ENCODE assay signal across 1 cellular context in the genomic region with DNA sequence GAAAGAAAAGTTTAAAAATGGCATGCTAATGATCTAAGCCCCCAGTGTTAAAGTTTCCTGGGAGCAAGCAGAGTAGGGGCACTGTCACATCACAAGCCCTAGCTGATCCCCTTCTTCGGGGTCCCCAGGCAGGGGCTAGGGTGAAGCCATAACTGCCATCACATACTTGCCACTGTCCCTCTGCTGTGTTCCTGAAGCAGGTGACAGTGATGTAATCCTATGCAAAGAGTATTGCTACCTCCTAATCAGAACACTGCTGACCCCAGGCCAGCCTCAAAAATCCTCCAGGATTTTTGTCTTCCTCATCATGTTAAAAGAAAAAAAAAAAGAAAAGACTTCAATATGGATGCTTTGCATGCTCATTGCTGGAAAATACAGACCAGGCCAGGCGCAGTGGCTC.
TF ChIP-seq lines count a peak whose summit lies in the region.

No MANE protein-coding gene starts in this region.

TF ChIP-seq in GM23338, 12 proteins besides CTCF, POLR2A, EP300 and RAD21 (continued from another document):
- TF ChIP-seq, protein P1, sequence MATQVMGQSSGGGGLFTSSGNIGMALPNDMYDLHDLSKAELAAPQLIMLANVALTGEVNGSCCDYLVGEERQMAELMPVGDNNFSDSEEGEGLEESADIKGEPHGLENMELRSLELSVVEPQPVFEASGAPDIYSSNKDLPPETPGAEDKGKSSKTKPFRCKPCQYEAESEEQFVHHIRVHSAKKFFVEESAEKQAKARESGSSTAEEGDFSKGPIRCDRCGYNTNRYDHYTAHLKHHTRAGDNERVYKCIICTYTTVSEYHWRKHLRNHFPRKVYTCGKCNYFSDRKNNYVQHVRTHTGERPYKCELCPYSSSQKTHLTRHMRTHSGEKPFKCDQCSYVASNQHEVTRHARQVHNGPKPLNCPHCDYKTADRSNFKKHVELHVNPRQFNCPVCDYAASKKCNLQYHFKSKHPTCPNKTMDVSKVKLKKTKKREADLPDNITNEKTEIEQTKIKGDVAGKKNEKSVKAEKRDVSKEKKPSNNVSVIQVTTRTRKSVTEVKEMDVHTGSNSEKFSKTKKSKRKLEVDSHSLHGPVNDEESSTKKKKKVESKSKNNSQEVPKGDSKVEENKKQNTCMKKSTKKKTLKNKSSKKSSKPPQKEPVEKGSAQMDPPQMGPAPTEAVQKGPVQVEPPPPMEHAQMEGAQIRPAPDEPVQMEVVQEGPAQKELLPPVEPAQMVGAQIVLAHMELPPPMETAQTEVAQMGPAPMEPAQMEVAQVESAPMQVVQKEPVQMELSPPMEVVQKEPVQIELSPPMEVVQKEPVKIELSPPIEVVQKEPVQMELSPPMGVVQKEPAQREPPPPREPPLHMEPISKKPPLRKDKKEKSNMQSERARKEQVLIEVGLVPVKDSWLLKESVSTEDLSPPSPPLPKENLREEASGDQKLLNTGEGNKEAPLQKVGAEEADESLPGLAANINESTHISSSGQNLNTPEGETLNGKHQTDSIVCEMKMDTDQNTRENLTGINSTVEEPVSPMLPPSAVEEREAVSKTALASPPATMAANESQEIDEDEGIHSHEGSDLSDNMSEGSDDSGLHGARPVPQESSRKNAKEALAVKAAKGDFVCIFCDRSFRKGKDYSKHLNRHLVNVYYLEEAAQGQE (IDR thresholded peaks at IDR 0.05; ENCODE audit: unreplicated experiment) = no peak
- no peak for TF ChIP-seq CREB1 (CRISPR knock-in tag; IDR thresholded peaks at IDR 0.05; ENCODE audit: low read depth)
TF ChIP-seq in GM23338: peak in this region for 0.
